13 cellular contexts compared by ENCODE assay signal in the genomic region with DNA sequence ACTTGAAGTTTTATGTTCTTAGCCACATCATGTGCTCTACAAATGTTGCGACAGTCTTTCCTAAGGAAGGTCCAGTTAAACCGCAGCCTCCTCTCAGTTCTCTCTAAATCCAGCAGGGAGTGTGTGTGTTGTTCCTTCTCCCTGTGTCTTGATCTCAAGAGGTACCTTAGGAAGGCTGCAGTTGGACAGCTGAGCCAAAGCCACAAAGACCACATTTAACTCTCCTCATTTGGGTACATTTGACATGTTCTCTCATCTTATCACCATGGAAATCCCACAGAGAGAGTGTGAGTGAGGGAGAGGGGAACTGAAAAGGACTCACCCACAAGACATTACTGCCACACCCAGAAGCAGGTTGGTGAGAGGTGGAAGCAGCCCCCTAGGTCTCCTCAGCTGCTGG.
DNase-seq lines count a peak whose midpoint lies in the region; ATAC-seq, FAIRE-seq and TF ChIP-seq lines count a peak whose summit lies in the region.
"Had no signal": no experiment of that assay in that cellular context is flagged by ENCODE, and none has a peak within 500 bp of the region (broad histone marks: within the 10 kb centered on the region; RNA-seq: fewer than 3 reads in every experiment).

No MANE protein-coding gene starts in this region.

- H3K9me3 Mint-ChIP-seq in IgD-negative memory B cell = no peaks in the 10 kb centered on the region

- ATAC-seq in GM21423 (IDR thresholded peaks at IDR 0.05; ENCODE audit: unreplicated experiment) = peak; percentile 69
- ATAC-seq: esophagus mucosa had no signal

- H3K4me1 ChIP-seq in OCI-LY7 (ENCODE audit: insufficient read depth, low read length, poor library complexity, severe bottlenecking) = no peaks in the 10 kb centered on the region

- H3K4me3 ChIP-seq in fibroblast of villous mesenchyme (ENCODE audit: low read depth, low read length) (no peak overlapping the region), OCI-LY7 (ENCODE audit: low read depth, low read length, poor library complexity, severe bottlenecking) (no peak overlapping the region)
- H3K4me3 ChIP-seq: MG63 had no signal

- DNase-seq in GM10248 (ENCODE audit: extremely low spot score) = peak; percentile 37
- DNase-seq in fibroblast of villous mesenchyme (ENCODE audit: low read depth) = peak; percentile 77
- DNase-seq in H54 (ENCODE audit: insufficient read length, low spot score) = no peak
- no peak for DNase-seq in NCI-H1417 treated with DMSO at 0.1 percent for 48 hours (lab: John Stamatoyannopoulos, UW)
- no peak for DNase-seq in OCI-LY7 (ENCODE audit: low spot score)
- no peak for DNase-seq in NCI-H1436 (lab: John Stamatoyannopoulos, UW)
- DNase-seq: C1 segment of cervical spinal cord, MG63, right cardiac atrium had no signal

- TF ChIP-seq CTCF in GM10248 (IDR thresholded peaks at IDR 0.05; ENCODE audit: control extremely low read depth, extremely low read depth, low read depth, missing control alignments) = no peak
- TF ChIP-seq CTCF in fibroblast of villous mesenchyme (IDR thresholded peaks at IDR 0.05; ENCODE audit: insufficient read depth, low read depth, low read length) = peak; percentile 18
- no peak for TF ChIP-seq CTCF in OCI-LY7 (conservative IDR thresholded peaks at IDR 0.05; ENCODE audit: low read length)

- H4K20me1 ChIP-seq in OCI-LY7 (ENCODE audit: insufficient read depth, low read length) = no peaks in the 10 kb centered on the region

- no peaks in the 10 kb centered on the region for H3K27me3 Mint-ChIP-seq in IgD-negative memory B cell

- peak overlapping the region in 3 of 4 donors; percentile 5 to 58 (median 50) for H3K4me3 Mint-ChIP-seq in IgD-negative memory B cell

- H3K9me2 ChIP-seq in OCI-LY7 (ENCODE audit: insufficient read depth, low read length) = 0 out of 2 replicates have a peak, but pooled peaks cover 3% of the 10 kb centered on the region

- H3K79me2 ChIP-seq in OCI-LY7 (ENCODE audit: insufficient read depth, low read depth, low read length) = no peaks in the 10 kb centered on the region

- H3K9me3 ChIP-seq in OCI-LY7 (ENCODE audit: low read length) = no peaks in the 10 kb centered on the region

- POLR2A ChIA-PET in GM10248 (lab: Yijun Ruan, JAX) (no interaction called here), OCI-LY7 (lab: Charles Lee) (interaction anchor here (0.6 kb wide), 1 partner anchor 108 kb away, joined by 3 read pairs; no protein-coding TSS in a partner anchor)

- H3K36me3 ChIP-seq in OCI-LY7 (ENCODE audit: insufficient read depth, low read length) = no peaks in the 10 kb centered on the region
- H3K36me3 ChIP-seq: MG63 had no signal

- no TSS peak for BruUV-seq in OCI-LY7 (replicated peaks; lab: Mats Ljungman, UMichigan)

- no peak overlapping the region for H3K4me2 ChIP-seq in OCI-LY7 (ENCODE audit: low read length)

- intact Hi-C loops in OCI-LY7 (cut with micrococcal nuclease; ENCODE audit: unreplicated experiment) = no loop called here

- FAIRE-seq in H54 (lab: Jason Lieb, UNC) = no peak
- FAIRE-seq: astrocyte had no signal

- no peak overlapping the region for H3K27ac ChIP-seq in OCI-LY7 (ENCODE audit: low read depth, low read length, poor library complexity, severe bottlenecking)

- no peak for TF ChIP-seq POLR2A in H54 (IDR thresholded peaks at IDR 0.05; ENCODE audit: low read depth, low read length)

- H3K4me1 Mint-ChIP-seq in IgD-negative memory B cell = peaks cover 30 to 40% (median 39%) of the 10 kb centered on the region in 3 donors

- CTCF ChIA-PET in GM10248 (lab: Yijun Ruan, JAX) = interaction anchor here (0.8 to 1.3 kb wide), 3 partner anchors 14 to 33 kb away, joined by 3 read pairs; no protein-coding TSS in a partner anchor
- CTCF ChIA-PET in OCI-LY7 (lab: Charles Lee; ENCODE audit: unreplicated experiment) = no interaction called here

- H3K36me3 Mint-ChIP-seq in IgD-negative memory B cell = no peaks in the 10 kb centered on the region

- H2AFZ ChIP-seq in OCI-LY7 (ENCODE audit: low read length) = no peak overlapping the region

- peak overlapping the region in 2 of 3 donors; percentile 5 to 31 for H3K27ac Mint-ChIP-seq in IgD-negative memory B cell

Comparison
In these comparisons a context has a peak if more than half of its experiments do, and no peak if none do; other contexts are left out.
1. DNase-seq: peak in GM10248 (single experiment) and fibroblast of villous mesenchyme (single experiment); none in H54 (single experiment), NCI-H1417 treated with DMSO at 0.1 percent for 48 hours (single experiment), OCI-LY7 (single experiment) and NCI-H1436 (single experiment).